ENCODE assay signal across 9 cellular contexts in the genomic region with DNA sequence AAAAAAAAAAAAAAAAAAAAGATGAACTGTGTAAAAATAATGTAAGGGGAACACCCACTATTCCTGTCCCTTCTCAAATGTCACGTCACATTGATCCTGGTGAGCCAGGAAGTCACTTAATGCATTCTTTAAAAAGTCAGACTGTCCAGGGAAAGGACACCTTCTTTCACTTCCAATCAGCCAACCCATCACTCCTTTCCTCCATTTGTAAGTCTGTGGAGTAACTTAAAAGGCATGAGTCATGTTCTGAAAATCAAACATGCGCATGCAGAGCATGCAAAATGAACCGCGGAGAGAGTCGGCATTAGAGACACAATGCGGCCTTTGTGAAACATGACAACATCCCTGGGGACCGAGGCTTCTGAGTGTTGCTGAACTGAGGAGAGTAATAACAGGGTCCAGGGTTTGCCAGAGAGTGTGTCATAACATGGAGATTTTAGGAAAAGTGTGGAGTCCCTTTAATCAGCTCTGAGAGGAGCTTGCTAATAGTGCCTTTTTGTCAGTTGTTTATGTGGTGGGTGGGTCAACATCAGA.
DNase-seq lines count a peak whose midpoint lies in the region; ATAC-seq and TF ChIP-seq lines count a peak whose summit lies in the region.
"Had no signal": no experiment of that assay in that cellular context is flagged by ENCODE, and none has a peak within 500 bp of the region (broad histone marks: within the 10 kb centered on the region; RNA-seq: fewer than 3 reads in every experiment).

No MANE protein-coding gene starts in this region.

- 58 to 74% methylated on average over 7 of the region's 7 CpGs for WGBS in lung, 2 donors

- peak overlapping the region; percentile 0 for H3K9ac ChIP-seq in HUES6 (ENCODE audit: low read length)

- peak overlapping the region; percentile 30 for H3K27ac ChIP-seq in HUES6 (ENCODE audit: low read depth, low read length)
- H3K27ac ChIP-seq in caudate nucleus (ENCODE audit: low read depth, low read length): peak overlapping the region; percentile 81
- H3K27ac ChIP-seq in lung (ENCODE audit: low read depth in 1 of 2, low read length in 1 of 2): no peak overlapping the region
- no peak overlapping the region for H3K27ac ChIP-seq in PC-9
- H3K27ac ChIP-seq: C4-2B had no signal

- ATAC-seq in GM21447 (IDR thresholded peaks at IDR 0.05; ENCODE audit: unreplicated experiment) (peak; percentile 84), lung (ENCODE audit: insufficient read depth, low FRiP score) (peak; percentile 49), GM21528 (IDR thresholded peaks at IDR 0.05; ENCODE audit: low FRiP score, unreplicated experiment) (no peak)

- peaks cover 69% of the 10 kb centered on the region for H3K4me1 ChIP-seq in HUES6 (ENCODE audit: control insufficient read depth, insufficient read depth, low read length)
- H3K4me1 ChIP-seq in lung (ENCODE audit: control insufficient read depth in 2 of 2, insufficient read depth in 2 of 2, low read length in 2 of 2): no peaks in the 10 kb centered on the region
- H3K4me1 ChIP-seq in PC-9 (replicated peaks; ENCODE audit: insufficient read depth): no peaks in the 10 kb centered on the region

- no peaks in the 10 kb centered on the region for H3K79me2 ChIP-seq in PC-9 (ENCODE audit: low read depth)

- DNase-seq in Ammon's horn (ENCODE audit: low spot score) (peak; percentile 95), caudate nucleus (lab: John Stamatoyannopoulos, UW) (peak in 59 of 61 donors; percentile 6 to 93 (median 71)), lung (ENCODE audit: low spot score) (peak; percentile 32), HCEC 1CT (no peak), PC-9 (no peak)

- BruUV-seq in PC-9 (replicated peaks; lab: Mats Ljungman, UMichigan): no TSS peak

- no peaks in the 10 kb centered on the region for H4K20me1 ChIP-seq in PC-9 (ENCODE audit: insufficient read depth)

- H2AFZ ChIP-seq in PC-9: no peak overlapping the region

- H3K27me3 ChIP-seq in HUES6 (ENCODE audit: control insufficient read depth, insufficient read depth, low read length): no peaks in the 10 kb centered on the region
- no peaks in the 10 kb centered on the region for H3K27me3 ChIP-seq in lung (ENCODE audit: control insufficient read depth, insufficient read depth)
- H3K27me3 ChIP-seq in PC-9 (ENCODE audit: insufficient read depth, low read depth): peaks cover 37% of the 10 kb centered on the region

- H3K9me3 ChIP-seq in HUES6 (ENCODE audit: control insufficient read depth, insufficient read depth, low read depth, low read length) (no peaks in the 10 kb centered on the region), lung (ENCODE audit: control insufficient read depth in 2 of 2, insufficient read depth in 1 of 2, low read length in 1 of 2) (no peaks in the 10 kb centered on the region), PC-9 (ENCODE audit: insufficient read depth, low read depth) (no peaks in the 10 kb centered on the region)

- TF ChIP-seq CTCF in lung (IDR thresholded peaks at IDR 0.05; ENCODE audit: control extremely low read depth, extremely low read depth) (no peak), PC-9 (conservative IDR thresholded peaks at IDR 0.05) (no peak)

- H3K36me3 ChIP-seq in HUES6 (ENCODE audit: control insufficient read depth, insufficient read depth, low read length) (no peaks in the 10 kb centered on the region), lung (ENCODE audit: control insufficient read depth in 2 of 2, insufficient read depth in 2 of 2, low read length in 2 of 2) (no peaks in the 10 kb centered on the region), PC-9 (ENCODE audit: low read depth) (no peaks in the 10 kb centered on the region)

- intact Hi-C loops in PC-9 (cut with micrococcal nuclease; ENCODE audit: unreplicated experiment): no loop called here

- H3K4me3 ChIP-seq in HUES6 (ENCODE audit: low read depth, low read length) (peak overlapping the region; percentile 37), lung (no peak overlapping the region), PC-9 (no peak overlapping the region)

- POLR2A ChIA-PET in PC-9 (lab: Charles Lee; ENCODE audit: unreplicated experiment): no interaction called here

- CTCF ChIA-PET in PC-9 (lab: Charles Lee): no interaction called here

- no peak overlapping the region for H3K4me2 ChIP-seq in PC-9

- H3F3A ChIP-seq in PC-9 (ENCODE audit: insufficient read depth, low read depth): no peaks in the 10 kb centered on the region

- H3K9me2 ChIP-seq in PC-9 (ENCODE audit: insufficient read depth): no peaks in the 10 kb centered on the region

Comparison
In these comparisons a context has a peak if more than half of its experiments do, and no peak if none do; other contexts are left out.
1. DNase-seq: peak in Ammon's horn (single experiment), caudate nucleus (59 of 61) and lung (single experiment); none in HCEC 1CT (single experiment) and PC-9 (0 of 2).
2. H3K27ac ChIP-seq: peak in HUES6 (single experiment) and caudate nucleus (single experiment); none in lung (0 of 2) and PC-9 (single experiment).